ENCODE assay signal across 8 cellular contexts in genomic region chr20:25336561-25337422, GRCh38. TPM values are rescaled to one million over a fixed set of nuclear protein-coding genes. Genes with fewer than 3 reads are reported as not detected.
DNase-seq lines count a peak whose midpoint lies in the region; ATAC-seq and TF ChIP-seq lines count a peak whose summit lies in the region.

No MANE protein-coding gene starts in this region.

- TF ChIP-seq CTCF in AG10803 (conservative IDR thresholded peaks at IDR 0.05; ENCODE audit: low read length) (peak; percentile 26; the same call in 1 of the 2 replicates), LNCaP clone FGC (IDR thresholded peaks at IDR 0.05; ENCODE audit: control insufficient read depth, extremely low read depth, insufficient read depth) (peak; percentile 48), chondrocyte (IDR thresholded peaks at IDR 0.05) (peak; percentile 64), left lung (IDR thresholded peaks at IDR 0.05) (no peak)

- peaks cover 3% of the 10 kb centered on the region for H3K4me1 Mint-ChIP-seq in chondrocyte (ENCODE audit: low read depth)

- no peak overlapping the region for H3K27ac Mint-ChIP-seq in chondrocyte (ENCODE audit: unreplicated experiment)

- DNase-seq in AG10803 (ENCODE audit: low read depth) (no peak), LNCaP clone FGC (ENCODE audit: low read depth) (no peak), chondrocyte (ENCODE audit: low spot score) (no peak), left lung (no peak), GOT3 (lab: John Stamatoyannopoulos, UW) (no peak), glomerular visceral epithelial cell (ENCODE audit: extremely low spot score) (no peak)

- no peak overlapping the region for H3K27ac ChIP-seq in left lung

- H3K4me3 Mint-ChIP-seq in chondrocyte (ENCODE audit: unreplicated experiment), result no peak overlapping the region

- peak; percentile 34 for ATAC-seq in left lung
- no peak for ATAC-seq in HG03565 (IDR thresholded peaks at IDR 0.05; ENCODE audit: unreplicated experiment)
- ATAC-seq in GM18520 (IDR thresholded peaks at IDR 0.05; ENCODE audit: unreplicated experiment), result no peak

- no peaks in the 10 kb centered on the region for H3K9me3 ChIP-seq in left lung

- no peaks in the 10 kb centered on the region for H3K9me3 Mint-ChIP-seq in chondrocyte (ENCODE audit: low read depth)

- H3K4me1 ChIP-seq in left lung, result no peaks in the 10 kb centered on the region

- no peaks in the 10 kb centered on the region for H3K27me3 ChIP-seq in left lung

- intact Hi-C loops in left lung (cut with DNase I), result no loop called here

- H3K36me3 Mint-ChIP-seq in chondrocyte (ENCODE audit: low read depth), result no peaks in the 10 kb centered on the region

- no peaks in the 10 kb centered on the region for H3K27me3 Mint-ChIP-seq in chondrocyte (ENCODE audit: low read depth)

- H3K36me3 ChIP-seq in left lung, result peaks cover 0 to 23% of the 10 kb centered on the region in 2 donors

- H3K4me3 ChIP-seq in AG10803 (ENCODE audit: low read length) (no peak overlapping the region), LNCaP clone FGC (ENCODE audit: low read depth, low read length) (no peak overlapping the region), left lung (no peak overlapping the region)

RNA-seq across cellular contexts. Expression of gene ABHD12, which starts 53.8 kb away (rescaled TPM):
- 45.4 to 49.4 TPM (median 48.8 TPM) in 3 replicates for total RNA-seq in chondrocyte
- 10 to 100 TPM; 52.1 to 57.8 TPM for total RNA-seq in left lung

Comparison
In these comparisons a context has a peak if more than half of its experiments do, and no peak if none do; other contexts are left out.
1. CTCF ChIP-seq: peak in AG10803 (single experiment), LNCaP clone FGC (single experiment) and chondrocyte (single experiment); none in left lung (0 of 2).